9 cellular contexts compared by ENCODE assay signal in genomic region chr4:169098054-169098896, GRCh38.
DNase-seq lines count a peak whose midpoint lies in the region; ATAC-seq and TF ChIP-seq lines count a peak whose summit lies in the region.
"Had no signal": no experiment of that assay in that cellular context is flagged by ENCODE, and none has a peak within 500 bp of the region (broad histone marks: within the 10 kb centered on the region; RNA-seq: fewer than 3 reads in every experiment).

No MANE protein-coding gene starts in this region.

- H3K27ac ChIP-seq in Karpas-422 (ENCODE audit: low read length), result no peak overlapping the region

- no peaks in the 10 kb centered on the region for H4K20me1 ChIP-seq in Karpas-422 (ENCODE audit: insufficient read depth, low read depth, low read length)

- H3K27me3 Mint-ChIP-seq in CD14-positive monocyte (ENCODE audit: low read depth in 3 of 3), result no peaks in the 10 kb centered on the region

- no peak for TF ChIP-seq CTCF in CD14-positive monocyte (IDR thresholded peaks at IDR 0.05)
- TF ChIP-seq CTCF in choroid plexus epithelial cell (conservative IDR thresholded peaks at IDR 0.05; ENCODE audit: low read depth, low read length), result no peak

- H3K4me3 Mint-ChIP-seq in CD14-positive monocyte, result peak overlapping the region; percentile 33 to 38

- peaks cover 41% of the 10 kb centered on the region for H3K4me1 Mint-ChIP-seq in CD14-positive monocyte

- no peaks in the 10 kb centered on the region for H3K36me3 ChIP-seq in Karpas-422 (ENCODE audit: insufficient read depth, low read length)

- no peak overlapping the region for H2AFZ ChIP-seq in Karpas-422 (ENCODE audit: low read length)

- peak; percentile 53 for ATAC-seq in GM19452 (IDR thresholded peaks at IDR 0.05; ENCODE audit: unreplicated experiment)
- ATAC-seq in HG03280 (IDR thresholded peaks at IDR 0.05; ENCODE audit: unreplicated experiment), result peak; percentile 61

- H3K4me3 ChIP-seq in choroid plexus epithelial cell (ENCODE audit: low read depth, low read length) (no peak overlapping the region), Karpas-422 (ENCODE audit: low read length) (no peak overlapping the region)

- no peaks in the 10 kb centered on the region for H3K9me2 ChIP-seq in Karpas-422 (replicated peaks; ENCODE audit: insufficient read depth, low read length)

- H3K36me3 Mint-ChIP-seq in CD14-positive monocyte, result peaks cover 41 to 48% of the 10 kb centered on the region in 2 donors

- H3K9ac ChIP-seq in Karpas-422 (ENCODE audit: low read length), result no peak overlapping the region

- H3K27ac Mint-ChIP-seq in CD14-positive monocyte, result peak overlapping the region; percentile 82 to 94 (median 92)

- H3K27me3 ChIP-seq in Karpas-422 (ENCODE audit: low read length), result no peaks in the 10 kb centered on the region

- H3K9me3 Mint-ChIP-seq in CD14-positive monocyte, result peaks cover 0 to 4% (median 0%) of the 10 kb centered on the region in 7 donors

- H3K4me2 ChIP-seq in Karpas-422 (ENCODE audit: low read depth, low read length, poor library complexity, severe bottlenecking), result no peak overlapping the region

- intact Hi-C loops in CD14-positive monocyte (cut with micrococcal nuclease), result no loop called here

- no peaks in the 10 kb centered on the region for H3K9me3 ChIP-seq in Karpas-422 (ENCODE audit: low read length)

- no peaks in the 10 kb centered on the region for H3K4me1 ChIP-seq in Karpas-422 (ENCODE audit: low read length)

- DNase-seq in CD14-positive monocyte (ENCODE audit: low spot score) (peak; percentile 69), choroid plexus epithelial cell (ENCODE audit: low read depth) (peak; percentile 57), Karpas-422 (no peak), activated gamma-delta T cell treated with Interleukin-2 at 50 U/mL for 16 hours (no peak)
- no peak for DNase-seq in activated naive CD4-positive, alpha-beta T cell (lab: John Stamatoyannopoulos, UW)
- DNase-seq in stimulated activated CD4-positive, alpha-beta T cell treated with anti-CD3 and anti-CD28 coated beads, Interleukin-4, amount 100 ng/mL, for 24 hours, result no peak
- DNase-seq: stimulated activated CD4-positive, alpha-beta T cell treated with anti-CD3 and anti-CD28 coated beads, Interleukin-2, amount 100 ng/mL, for 48 hours had no signal

- no peaks in the 10 kb centered on the region for H3K79me2 ChIP-seq in Karpas-422 (ENCODE audit: low read length)

Comparison
In these comparisons a context has a peak if more than half of its experiments do, and no peak if none do; other contexts are left out.
1. DNase-seq: peak in CD14-positive monocyte (single experiment) and choroid plexus epithelial cell (single experiment); none in activated naive CD4-positive, alpha-beta T cell (0 of 4), stimulated activated CD4-positive, alpha-beta T cell treated with anti-CD3 and anti-CD28 coated beads, Interleukin-4, amount 100 ng/mL, for 24 hours (single experiment), Karpas-422 (single experiment) and activated gamma-delta T cell treated with Interleukin-2 at 50 U/mL for 16 hours (single experiment).